In the genomic region with DNA sequence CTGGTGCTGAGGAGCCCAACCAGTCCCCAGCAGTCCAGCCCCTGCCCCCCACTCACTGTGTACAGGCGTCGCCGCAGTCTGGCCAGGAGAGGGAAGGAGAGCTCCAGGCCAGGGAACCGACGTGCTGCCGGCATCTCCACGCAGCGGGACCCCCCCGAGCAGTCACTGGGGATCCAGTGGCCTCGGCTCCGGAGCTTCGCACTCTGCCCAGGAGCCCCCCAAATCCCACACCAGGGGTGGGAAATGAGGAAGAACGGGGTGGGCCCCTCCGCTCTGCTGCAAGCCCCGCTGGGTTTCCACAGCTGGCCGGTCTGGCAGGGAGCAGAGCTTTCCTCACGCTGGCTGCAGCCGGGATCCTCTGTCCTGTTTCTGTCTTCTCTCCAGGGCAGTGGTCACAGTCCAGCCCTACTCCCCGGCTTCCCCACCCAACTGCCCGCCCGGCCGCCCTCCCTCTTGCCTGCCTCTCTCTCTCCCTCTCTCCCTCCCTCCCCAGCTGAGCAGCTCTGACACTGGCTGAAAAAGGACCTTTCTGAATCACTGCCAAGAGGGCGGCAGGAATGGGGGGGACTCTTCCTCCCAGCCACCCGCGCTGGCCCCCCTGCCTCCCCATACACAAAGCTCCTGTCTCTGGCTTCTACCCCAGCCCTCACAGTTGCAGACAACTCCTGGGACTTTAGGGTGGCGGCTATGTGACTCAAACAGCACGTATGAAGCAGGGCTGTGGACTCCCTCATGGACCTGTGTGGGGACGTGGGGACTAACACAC, we compare ENCODE assay signal across 10 cellular contexts. TPM values are rescaled to one million over a fixed set of nuclear protein-coding genes. Genes with fewer than 3 reads are reported as not detected.
DNase-seq lines count a peak whose midpoint lies in the region; ATAC-seq, FAIRE-seq and TF ChIP-seq lines count a peak whose summit lies in the region.
"Had no signal": no experiment of that assay in that cellular context is flagged by ENCODE, and none has a peak within 500 bp of the region (broad histone marks: within the 10 kb centered on the region; RNA-seq: fewer than 3 reads in every experiment).

No MANE protein-coding gene starts in this region.

- no peak for TF ChIP-seq POLR2A in Peyer's patch (IDR thresholded peaks at IDR 0.05)

- TF ChIP-seq CTCF in BJ (IDR thresholded peaks at IDR 0.05; ENCODE audit: insufficient read depth, low read depth, low read length): no peak
- no peak for TF ChIP-seq CTCF in Peyer's patch (IDR thresholded peaks at IDR 0.05)
- TF ChIP-seq CTCF in osteocyte (IDR thresholded peaks at IDR 0.05): no peak

- peaks cover 5 to 47% (median 18%) of the 10 kb centered on the region in 4 donors for H3K4me1 ChIP-seq in Peyer's patch

- H3K27me3 ChIP-seq in BJ (ENCODE audit: control insufficient read depth, insufficient read depth, low read length): no peaks in the 10 kb centered on the region
- no peaks in the 10 kb centered on the region for H3K27me3 ChIP-seq in Peyer's patch

- H3K9me3 Mint-ChIP-seq in osteocyte (ENCODE audit: unreplicated experiment): no peaks in the 10 kb centered on the region
- H3K9me3 Mint-ChIP-seq: activated B cell treated with CpG ODN at 0.5 μM for 24 hours had no signal

- peaks cover 44% of the 10 kb centered on the region for H3K4me1 Mint-ChIP-seq in osteocyte (ENCODE audit: unreplicated experiment)

- H3K36me3 ChIP-seq in BJ (ENCODE audit: control insufficient read depth, insufficient read depth, low read length): no peaks in the 10 kb centered on the region
- no peaks in the 10 kb centered on the region for H3K36me3 ChIP-seq in Peyer's patch

- H3K9me3 ChIP-seq in Peyer's patch: no peaks in the 10 kb centered on the region

- H3K27ac Mint-ChIP-seq in osteocyte (ENCODE audit: unreplicated experiment): peak overlapping the region; percentile 78

- no peaks in the 10 kb centered on the region for H3K27me3 Mint-ChIP-seq in osteocyte (ENCODE audit: unreplicated experiment)
- H3K27me3 Mint-ChIP-seq: activated B cell treated with CpG ODN at 0.5 μM for 24 hours had no signal

- CTCF ChIA-PET in BJ (lab: Yijun Ruan, JAX): interaction anchor here (0.7 to 15.5 kb wide), 6 partner anchors 19 to 42 kb away, joined by 3 to 268 read pairs (median 16); no protein-coding TSS in a partner anchor

- FAIRE-seq in frontal cortex (lab: Jason Lieb, UNC): no peak

- POLR2A ChIA-PET in BJ (lab: Charles Lee): no interaction called here

- H3K36me3 Mint-ChIP-seq in osteocyte (ENCODE audit: unreplicated experiment): no peaks in the 10 kb centered on the region

- DNase-seq in BJ (ENCODE audit: low read depth): no peak
- peak in 1 of 3 donors; percentile 52 for DNase-seq in Peyer's patch
- DNase-seq in frontal cortex (ENCODE audit: low spot score in 2 of 2): peak; percentile 68 to 72
- DNase-seq in osteocyte (ENCODE audit: extremely low spot score, unreplicated experiment): no peak
- no peak for DNase-seq in cortex of kidney (lab: John Stamatoyannopoulos, UW)
- DNase-seq: activated B cell treated with CpG ODN at 0.5 μM for 24 hours had no signal

- ATAC-seq in GM21367 (IDR thresholded peaks at IDR 0.05; ENCODE audit: unreplicated experiment) (no peak), GM18868 (IDR thresholded peaks at IDR 0.05; ENCODE audit: unreplicated experiment) (no peak), HG03342 (IDR thresholded peaks at IDR 0.05; ENCODE audit: unreplicated experiment) (no peak)

- peak overlapping the region in 3 of 4 donors; percentile 31 to 48 (median 35) for H3K27ac ChIP-seq in Peyer's patch
- H3K27ac ChIP-seq: HL-60 had no signal

- H3K4me3 ChIP-seq in BJ (ENCODE audit: low read depth, low read length): peak overlapping the region; percentile 15; the same call in 1 of the 2 replicates
- peak overlapping the region in 2 of 4 donors; percentile 7 to 35 for H3K4me3 ChIP-seq in Peyer's patch

- no peak overlapping the region for H3K4me3 Mint-ChIP-seq in osteocyte (ENCODE audit: unreplicated experiment)
- H3K4me3 Mint-ChIP-seq: activated B cell treated with CpG ODN at 0.5 μM for 24 hours had no signal

RNA-seq across cellular contexts. Expression of gene TNK2, which starts 15.8 kb away (rescaled TPM):
- 4.5 and 6.3 TPM in 2 replicates for polyA plus RNA-seq in BJ (2011; rRNA removed)
- polyA minus RNA-seq in BJ (2011; rRNA and poly(A)+ RNA removed): 7.9 and 8.6 TPM in 2 replicates
- 100 to 1,000 TPM in 1 of 4 donors, 10 to 100 TPM in 3; 18.6 to 149 (median 24.6) TPM for total RNA-seq in Peyer's patch
- total RNA-seq in frontal cortex: 11.0 TPM
- 42.9 and 54.2 TPM in 2 replicates for total RNA-seq in osteocyte

Comparison
In these comparisons a context has a peak if more than half of its experiments do, and no peak if none do; other contexts are left out.
1. DNase-seq: peak in frontal cortex (2 of 2); none in BJ (single experiment), osteocyte (single experiment) and cortex of kidney (single experiment).